ENCODE assay signal across 1 cellular context in genomic region chr4:76809594-76810305, GRCh38.
TF ChIP-seq lines count a peak whose summit lies in the region.

No MANE protein-coding gene starts in this region.

TF ChIP-seq in HepG2, 621 proteins besides CTCF, POLR2A, EP300 and RAD21 (continued from another document and continues in another):
- TF ChIP-seq, protein P1, sequence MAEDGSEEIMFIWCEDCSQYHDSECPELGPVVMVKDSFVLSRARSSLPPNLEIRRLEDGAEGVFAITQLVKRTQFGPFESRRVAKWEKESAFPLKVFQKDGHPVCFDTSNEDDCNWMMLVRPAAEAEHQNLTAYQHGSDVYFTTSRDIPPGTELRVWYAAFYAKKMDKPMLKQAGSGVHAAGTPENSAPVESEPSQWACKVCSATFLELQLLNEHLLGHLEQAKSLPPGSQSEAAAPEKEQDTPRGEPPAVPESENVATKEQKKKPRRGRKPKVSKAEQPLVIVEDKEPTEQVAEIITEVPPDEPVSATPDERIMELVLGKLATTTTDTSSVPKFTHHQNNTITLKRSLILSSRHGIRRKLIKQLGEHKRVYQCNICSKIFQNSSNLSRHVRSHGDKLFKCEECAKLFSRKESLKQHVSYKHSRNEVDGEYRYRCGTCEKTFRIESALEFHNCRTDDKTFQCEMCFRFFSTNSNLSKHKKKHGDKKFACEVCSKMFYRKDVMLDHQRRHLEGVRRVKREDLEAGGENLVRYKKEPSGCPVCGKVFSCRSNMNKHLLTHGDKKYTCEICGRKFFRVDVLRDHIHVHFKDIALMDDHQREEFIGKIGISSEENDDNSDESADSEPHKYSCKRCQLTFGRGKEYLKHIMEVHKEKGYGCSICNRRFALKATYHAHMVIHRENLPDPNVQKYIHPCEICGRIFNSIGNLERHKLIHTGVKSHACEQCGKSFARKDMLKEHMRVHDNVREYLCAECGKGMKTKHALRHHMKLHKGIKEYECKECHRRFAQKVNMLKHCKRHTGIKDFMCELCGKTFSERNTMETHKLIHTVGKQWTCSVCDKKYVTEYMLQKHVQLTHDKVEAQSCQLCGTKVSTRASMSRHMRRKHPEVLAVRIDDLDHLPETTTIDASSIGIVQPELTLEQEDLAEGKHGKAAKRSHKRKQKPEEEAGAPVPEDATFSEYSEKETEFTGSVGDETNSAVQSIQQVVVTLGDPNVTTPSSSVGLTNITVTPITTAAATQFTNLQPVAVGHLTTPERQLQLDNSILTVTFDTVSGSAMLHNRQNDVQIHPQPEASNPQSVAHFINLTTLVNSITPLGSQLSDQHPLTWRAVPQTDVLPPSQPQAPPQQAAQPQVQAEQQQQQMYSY (CRISPR knock-in tag; IDR thresholded peaks at IDR 0.05), result no peak
- TF ChIP-seq PHF8 (CRISPR knock-in tag; IDR thresholded peaks at IDR 0.05) (no peak), ARID4A (CRISPR knock-in tag; IDR thresholded peaks at IDR 0.05; ENCODE audit: borderline replicate concordance) (peak; percentile 50; the same call in 1 of the 2 replicates), ZNF556 (CRISPR knock-in tag; IDR thresholded peaks at IDR 0.05; ENCODE audit: borderline replicate concordance) (0 out of 2 replicates have a peak, but pooled peaks have one; percentile 57), MED1 (CRISPR knock-in tag; IDR thresholded peaks at IDR 0.05) (peak; percentile 67), TP53 (CRISPR knock-in tag; conservative IDR thresholded peaks at IDR 0.05) (no peak), RELA (CRISPR knock-in tag; IDR thresholded peaks at IDR 0.05) (no peak), MEIS2 (CRISPR knock-in tag; IDR thresholded peaks at IDR 0.05) (0 out of 2 replicates have a peak, but pooled peaks have one; percentile 52), ZNF549 (CRISPR knock-in tag; IDR thresholded peaks at IDR 0.05) (no peak), CENPT (CRISPR knock-in tag; IDR thresholded peaks at IDR 0.05; ENCODE audit: low read depth) (no peak), ZNF580 (CRISPR knock-in tag; IDR thresholded peaks at IDR 0.05; ENCODE audit: borderline replicate concordance, low read depth) (no peak), NR2F6 (IDR thresholded peaks at IDR 0.05) (peak; percentile 26; the same call in 1 of the 2 replicates), NR2F6 (CRISPR knock-in tag; IDR thresholded peaks at IDR 0.05) (peak; percentile 53), NR2C2 (CRISPR knock-in tag; IDR thresholded peaks at IDR 0.05; ENCODE audit: borderline replicate concordance) (0 out of 2 replicates have a peak, but pooled peaks have one; percentile 21), SMAD9 (CRISPR knock-in tag; IDR thresholded peaks at IDR 0.05) (no peak), ZFX (CRISPR knock-in tag; IDR thresholded peaks at IDR 0.05; ENCODE audit: low read depth) (peak; percentile 53; the same call in 1 of the 2 replicates), ZNF772 (CRISPR knock-in tag; IDR thresholded peaks at IDR 0.05) (peak; percentile 29; the same call in 1 of the 2 replicates), ZNF44 (CRISPR knock-in tag; IDR thresholded peaks at IDR 0.05) (no peak), BORCS8-MEF2B (CRISPR knock-in tag; IDR thresholded peaks at IDR 0.05) (0 out of 2 replicates have a peak, but pooled peaks have one; percentile 41)
- TF ChIP-seq, protein P2, sequence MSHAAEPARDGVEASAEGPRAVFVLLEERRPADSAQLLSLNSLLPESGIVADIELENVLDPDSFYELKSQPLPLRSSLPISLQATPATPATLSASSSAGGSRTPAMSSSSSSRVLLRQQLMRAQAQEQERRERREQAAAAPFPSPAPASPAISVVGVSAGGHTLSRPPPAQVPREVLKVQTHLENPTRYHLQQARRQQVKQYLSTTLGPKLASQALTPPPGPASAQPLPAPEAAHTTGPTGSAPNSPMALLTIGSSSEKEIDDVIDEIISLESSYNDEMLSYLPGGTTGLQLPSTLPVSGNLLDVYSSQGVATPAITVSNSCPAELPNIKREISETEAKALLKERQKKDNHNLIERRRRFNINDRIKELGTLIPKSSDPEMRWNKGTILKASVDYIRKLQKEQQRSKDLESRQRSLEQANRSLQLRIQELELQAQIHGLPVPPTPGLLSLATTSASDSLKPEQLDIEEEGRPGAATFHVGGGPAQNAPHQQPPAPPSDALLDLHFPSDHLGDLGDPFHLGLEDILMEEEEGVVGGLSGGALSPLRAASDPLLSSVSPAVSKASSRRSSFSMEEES (CRISPR knock-in tag; IDR thresholded peaks at IDR 0.05), result peak; percentile 59
- TF ChIP-seq, protein P3, sequence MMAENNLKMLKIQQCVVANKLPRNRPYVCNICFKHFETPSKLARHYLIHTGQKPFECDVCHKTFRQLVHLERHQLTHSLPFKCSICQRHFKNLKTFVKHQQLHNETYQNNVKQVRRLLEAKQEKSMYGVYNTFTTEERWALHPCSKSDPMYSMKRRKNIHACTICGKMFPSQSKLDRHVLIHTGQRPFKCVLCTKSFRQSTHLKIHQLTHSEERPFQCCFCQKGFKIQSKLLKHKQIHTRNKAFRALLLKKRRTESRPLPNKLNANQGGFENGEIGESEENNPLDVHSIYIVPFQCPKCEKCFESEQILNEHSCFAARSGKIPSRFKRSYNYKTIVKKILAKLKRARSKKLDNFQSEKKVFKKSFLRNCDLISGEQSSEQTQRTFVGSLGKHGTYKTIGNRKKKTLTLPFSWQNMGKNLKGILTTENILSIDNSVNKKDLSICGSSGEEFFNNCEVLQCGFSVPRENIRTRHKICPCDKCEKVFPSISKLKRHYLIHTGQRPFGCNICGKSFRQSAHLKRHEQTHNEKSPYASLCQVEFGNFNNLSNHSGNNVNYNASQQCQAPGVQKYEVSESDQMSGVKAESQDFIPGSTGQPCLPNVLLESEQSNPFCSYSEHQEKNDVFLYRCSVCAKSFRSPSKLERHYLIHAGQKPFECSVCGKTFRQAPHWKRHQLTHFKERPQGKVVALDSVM (CRISPR knock-in tag; IDR thresholded peaks at IDR 0.05), result no peak
- TF ChIP-seq, protein P4, sequence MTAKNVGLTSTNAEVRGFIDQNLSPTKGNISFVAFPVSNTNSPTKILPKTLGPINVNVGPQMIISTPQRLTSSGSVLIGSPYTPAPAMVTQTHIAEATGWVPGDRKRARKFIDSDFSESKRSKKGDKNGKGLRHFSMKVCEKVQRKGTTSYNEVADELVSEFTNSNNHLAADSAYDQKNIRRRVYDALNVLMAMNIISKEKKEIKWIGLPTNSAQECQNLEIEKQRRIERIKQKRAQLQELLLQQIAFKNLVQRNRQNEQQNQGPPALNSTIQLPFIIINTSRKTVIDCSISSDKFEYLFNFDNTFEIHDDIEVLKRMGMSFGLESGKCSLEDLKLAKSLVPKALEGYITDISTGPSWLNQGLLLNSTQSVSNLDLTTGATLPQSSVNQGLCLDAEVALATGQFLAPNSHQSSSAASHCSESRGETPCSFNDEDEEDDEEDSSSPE (CRISPR knock-in tag; IDR thresholded peaks at IDR 0.05), result no peak
- TF ChIP-seq, protein P5, sequence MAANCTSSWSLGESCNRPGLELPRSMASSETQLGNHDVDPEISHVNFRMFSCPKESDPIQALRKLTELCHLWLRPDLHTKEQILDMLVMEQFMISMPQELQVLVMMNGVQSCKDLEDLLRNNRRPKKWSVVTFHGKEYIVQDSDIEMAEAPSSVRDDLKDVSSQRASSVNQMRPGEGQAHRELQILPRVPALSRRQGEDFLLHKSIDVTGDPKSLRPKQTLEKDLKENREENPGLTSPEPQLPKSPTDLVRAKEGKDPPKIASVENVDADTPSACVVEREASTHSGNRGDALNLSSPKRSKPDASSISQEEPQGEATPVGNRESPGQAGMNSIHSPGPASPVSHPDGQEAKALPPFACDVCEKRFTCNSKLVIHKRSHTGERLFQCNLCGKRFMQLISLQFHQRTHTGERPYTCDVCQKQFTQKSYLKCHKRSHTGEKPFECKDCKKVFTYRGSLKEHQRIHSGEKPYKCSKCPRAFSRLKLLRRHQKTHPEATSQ (CRISPR knock-in tag; IDR thresholded peaks at IDR 0.05; ENCODE audit: borderline replicate concordance), result no peak; the same call in 1 of the 2 replicates
- TF ChIP-seq, protein P6, sequence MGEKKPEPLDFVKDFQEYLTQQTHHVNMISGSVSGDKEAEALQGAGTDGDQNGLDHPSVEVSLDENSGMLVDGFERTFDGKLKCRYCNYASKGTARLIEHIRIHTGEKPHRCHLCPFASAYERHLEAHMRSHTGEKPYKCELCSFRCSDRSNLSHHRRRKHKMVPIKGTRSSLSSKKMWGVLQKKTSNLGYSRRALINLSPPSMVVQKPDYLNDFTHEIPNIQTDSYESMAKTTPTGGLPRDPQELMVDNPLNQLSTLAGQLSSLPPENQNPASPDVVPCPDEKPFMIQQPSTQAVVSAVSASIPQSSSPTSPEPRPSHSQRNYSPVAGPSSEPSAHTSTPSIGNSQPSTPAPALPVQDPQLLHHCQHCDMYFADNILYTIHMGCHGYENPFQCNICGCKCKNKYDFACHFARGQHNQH (CRISPR knock-in tag; IDR thresholded peaks at IDR 0.05), result no peak; the same call in 1 of the 2 replicates
- TF ChIP-seq, protein P7, sequence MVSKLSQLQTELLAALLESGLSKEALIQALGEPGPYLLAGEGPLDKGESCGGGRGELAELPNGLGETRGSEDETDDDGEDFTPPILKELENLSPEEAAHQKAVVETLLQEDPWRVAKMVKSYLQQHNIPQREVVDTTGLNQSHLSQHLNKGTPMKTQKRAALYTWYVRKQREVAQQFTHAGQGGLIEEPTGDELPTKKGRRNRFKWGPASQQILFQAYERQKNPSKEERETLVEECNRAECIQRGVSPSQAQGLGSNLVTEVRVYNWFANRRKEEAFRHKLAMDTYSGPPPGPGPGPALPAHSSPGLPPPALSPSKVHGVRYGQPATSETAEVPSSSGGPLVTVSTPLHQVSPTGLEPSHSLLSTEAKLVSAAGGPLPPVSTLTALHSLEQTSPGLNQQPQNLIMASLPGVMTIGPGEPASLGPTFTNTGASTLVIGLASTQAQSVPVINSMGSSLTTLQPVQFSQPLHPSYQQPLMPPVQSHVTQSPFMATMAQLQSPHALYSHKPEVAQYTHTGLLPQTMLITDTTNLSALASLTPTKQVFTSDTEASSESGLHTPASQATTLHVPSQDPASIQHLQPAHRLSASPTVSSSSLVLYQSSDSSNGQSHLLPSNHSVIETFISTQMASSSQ (IDR thresholded peaks at IDR 0.05; ENCODE audit: low read depth), result no peak
- TF ChIP-seq, protein P7 (CRISPR knock-in tag; IDR thresholded peaks at IDR 0.05; ENCODE audit: borderline replicate concordance), result no peak
- TF ChIP-seq, protein P8, sequence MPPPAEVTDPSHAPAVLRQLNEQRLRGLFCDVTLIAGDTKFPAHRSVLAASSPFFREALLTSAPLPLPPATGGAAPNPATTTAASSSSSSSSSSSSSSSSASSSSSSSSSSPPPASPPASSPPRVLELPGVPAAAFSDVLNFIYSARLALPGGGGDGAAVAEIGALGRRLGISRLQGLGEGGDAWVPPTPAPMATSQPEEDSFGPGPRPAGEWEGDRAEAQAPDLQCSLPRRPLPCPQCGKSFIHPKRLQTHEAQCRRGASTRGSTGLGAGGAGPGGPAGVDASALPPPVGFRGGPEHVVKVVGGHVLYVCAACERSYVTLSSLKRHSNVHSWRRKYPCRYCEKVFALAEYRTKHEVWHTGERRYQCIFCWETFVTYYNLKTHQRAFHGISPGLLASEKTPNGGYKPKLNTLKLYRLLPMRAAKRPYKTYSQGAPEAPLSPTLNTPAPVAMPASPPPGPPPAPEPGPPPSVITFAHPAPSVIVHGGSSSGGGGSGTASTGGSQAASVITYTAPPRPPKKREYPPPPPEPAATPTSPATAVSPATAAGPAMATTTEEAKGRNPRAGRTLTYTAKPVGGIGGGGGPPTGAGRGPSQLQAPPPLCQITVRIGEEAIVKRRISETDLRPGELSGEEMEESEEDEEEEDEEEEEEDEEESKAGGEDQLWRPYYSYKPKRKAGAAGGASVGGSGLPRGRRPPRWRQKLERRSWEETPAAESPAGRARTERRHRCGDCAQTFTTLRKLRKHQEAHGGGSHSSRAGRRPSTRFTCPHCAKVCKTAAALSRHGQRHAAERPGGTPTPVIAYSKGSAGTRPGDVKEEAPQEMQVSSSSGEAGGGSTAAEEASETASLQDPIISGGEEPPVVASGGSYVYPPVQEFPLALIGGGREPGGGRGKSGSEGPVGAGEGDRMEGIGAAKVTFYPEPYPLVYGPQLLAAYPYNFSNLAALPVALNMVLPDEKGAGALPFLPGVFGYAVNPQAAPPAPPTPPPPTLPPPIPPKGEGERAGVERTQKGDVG (CRISPR knock-in tag; IDR thresholded peaks at IDR 0.05; ENCODE audit: borderline replicate concordance), result no peak
